ENCODE assay signal across 11 cellular contexts in the genomic region with DNA sequence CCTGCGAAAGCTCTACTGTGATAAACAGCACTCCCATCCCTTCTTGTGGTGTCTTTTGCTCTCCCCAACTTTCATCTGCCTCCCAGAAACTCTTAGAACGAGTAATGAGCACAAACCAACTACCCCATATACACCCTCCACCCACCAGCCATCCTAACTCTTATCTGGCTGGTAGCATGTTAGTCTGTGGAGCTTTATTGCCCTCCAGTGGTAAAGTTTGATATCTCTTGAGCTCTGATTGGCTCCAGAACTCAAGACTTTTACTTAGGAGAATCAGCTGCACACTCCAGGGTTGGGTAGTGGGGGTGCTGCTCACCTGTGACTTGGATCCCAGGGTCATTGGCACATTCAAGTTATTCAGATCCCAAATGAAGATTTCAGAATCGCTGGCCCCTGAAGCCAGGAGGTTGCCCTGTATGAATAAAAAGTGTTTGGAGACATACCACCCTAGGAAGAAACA. TPM values are rescaled to one million over a fixed set of nuclear protein-coding genes. Genes with fewer than 3 reads are reported as not detected.
DNase-seq lines count a peak whose midpoint lies in the region; ATAC-seq, FAIRE-seq and TF ChIP-seq lines count a peak whose summit lies in the region.
"Had no signal": no experiment of that assay in that cellular context is flagged by ENCODE, and none has a peak within 500 bp of the region (broad histone marks: within the 10 kb centered on the region; RNA-seq: fewer than 3 reads in every experiment).

No MANE protein-coding gene starts in this region.

- FAIRE-seq in astrocyte (lab: Jason Lieb, UNC) = peak; percentile 62

- no peak overlapping the region for H3K4me2 ChIP-seq in astrocyte (ENCODE audit: low read length)

- H3K4me1 ChIP-seq in Peyer's patch (peaks cover 0 to 4% (median 0%) of the 10 kb centered on the region in 4 donors), astrocyte (ENCODE audit: insufficient read depth, low read length) (peaks cover 24% of the 10 kb centered on the region), left lung (peaks cover 0 to 28% of the 10 kb centered on the region in 2 donors)

- H3K79me2 ChIP-seq in astrocyte (ENCODE audit: insufficient read depth, low read length) = no peaks in the 10 kb centered on the region

- DNase-seq in NCI-H1436 (lab: John Stamatoyannopoulos, UW) (peak; percentile 7), NCI-H1436 treated with DMSO at 0.1 percent for 48 hours (lab: John Stamatoyannopoulos, UW) (no peak), HFFc6 (peak; percentile 53), Peyer's patch (no peak), astrocyte (ENCODE audit: low read depth) (peak; percentile 41), left lung (no peak), C1 segment of cervical spinal cord (lab: John Stamatoyannopoulos, UW) (no peak), omental fat pad (ENCODE audit: low spot score) (no peak)

- no peak overlapping the region for H3K4me3 Mint-ChIP-seq in HFFc6
- H3K4me3 Mint-ChIP-seq in astrocyte (ENCODE audit: unreplicated experiment) = no peak overlapping the region
- H3K4me3 Mint-ChIP-seq: dendritic cell treated with granulocyte-macrophage colony-stimulating factor and Interleukin-4, amounts not matched to agents 40 ng/mL and 50 ng/mL, for 4 days had no signal

- H3K4me1 Mint-ChIP-seq in HFFc6 (ENCODE audit: low read depth) (peaks cover 50% of the 10 kb centered on the region), astrocyte (ENCODE audit: low read depth, unreplicated experiment) (peaks cover 7% of the 10 kb centered on the region)

- peaks cover 0 to 3% (median 0%) of the 10 kb centered on the region in 3 donors for H3K36me3 ChIP-seq in Peyer's patch
- H3K36me3 ChIP-seq in astrocyte (ENCODE audit: insufficient read depth, low read length) = no peaks in the 10 kb centered on the region
- H3K36me3 ChIP-seq in left lung = peaks cover 0 to 34% of the 10 kb centered on the region in 2 donors

- H3K4me3 ChIP-seq in Peyer's patch (no peak overlapping the region), astrocyte (ENCODE audit: insufficient read depth, low read depth, low read length) (no peak overlapping the region), left lung (no peak overlapping the region)

- H3K9me3 Mint-ChIP-seq in HFFc6 = no peaks in the 10 kb centered on the region
- no peaks in the 10 kb centered on the region for H3K9me3 Mint-ChIP-seq in astrocyte (ENCODE audit: unreplicated experiment)
- H3K9me3 Mint-ChIP-seq: dendritic cell treated with granulocyte-macrophage colony-stimulating factor and Interleukin-4, amounts not matched to agents 40 ng/mL and 50 ng/mL, for 4 days had no signal

- no peak overlapping the region for H3K9ac ChIP-seq in astrocyte (ENCODE audit: low read length)

- H3K27me3 ChIP-seq in Peyer's patch = no peaks in the 10 kb centered on the region
- H3K27me3 ChIP-seq in astrocyte (ENCODE audit: insufficient read depth, low read length) = no peaks in the 10 kb centered on the region
- no peaks in the 10 kb centered on the region for H3K27me3 ChIP-seq in left lung

- TF ChIP-seq CTCF in HFFc6 (IDR thresholded peaks at IDR 0.05) (peak; percentile 85), Peyer's patch (IDR thresholded peaks at IDR 0.05) (peak in 4 of 6 experiments; percentile 30 to 60 (median 52)), astrocyte (IDR thresholded peaks at IDR 0.05; ENCODE audit: insufficient read depth, low read depth, low read length) (peak; percentile 74), left lung (IDR thresholded peaks at IDR 0.05) (peak; percentile 11 to 25), omental fat pad (IDR thresholded peaks at IDR 0.05) (no peak)

- no peak overlapping the region for H3K27ac Mint-ChIP-seq in HFFc6
- no peak overlapping the region for H3K27ac Mint-ChIP-seq in astrocyte (ENCODE audit: unreplicated experiment)
- H3K27ac Mint-ChIP-seq: dendritic cell treated with granulocyte-macrophage colony-stimulating factor and Interleukin-4, amounts not matched to agents 40 ng/mL and 50 ng/mL, for 4 days had no signal

- intact Hi-C loops in left lung (cut with DNase I) = no loop called here

- H3K9me3 ChIP-seq in Peyer's patch (no peaks in the 10 kb centered on the region), astrocyte (ENCODE audit: insufficient read depth, low read depth, low read length) (no peaks in the 10 kb centered on the region), left lung (no peaks in the 10 kb centered on the region)

- no peaks in the 10 kb centered on the region for H4K20me1 ChIP-seq in astrocyte (ENCODE audit: insufficient read depth, low read length)

- ATAC-seq in left lung (peak; percentile 68), omental fat pad (ENCODE audit: low FRiP score) (no peak)

- no peak overlapping the region for H2AFZ ChIP-seq in astrocyte (ENCODE audit: low read depth, low read length)

- TF ChIP-seq POLR2A in Peyer's patch (IDR thresholded peaks at IDR 0.05) = no peak

- H3K36me3 Mint-ChIP-seq in HFFc6 (ENCODE audit: low read depth) = peaks cover 11% of the 10 kb centered on the region; the same call in 1 of the 2 replicates
- peaks cover 19% of the 10 kb centered on the region for H3K36me3 Mint-ChIP-seq in astrocyte (ENCODE audit: low read depth, unreplicated experiment)

- H3K27me3 Mint-ChIP-seq in HFFc6 (ENCODE audit: insufficient read depth) (peaks cover 2% of the 10 kb centered on the region), astrocyte (ENCODE audit: low read depth, unreplicated experiment) (peaks cover 18% of the 10 kb centered on the region)
- H3K27me3 Mint-ChIP-seq: dendritic cell treated with granulocyte-macrophage colony-stimulating factor and Interleukin-4, amounts not matched to agents 40 ng/mL and 50 ng/mL, for 4 days had no signal

- H3K27ac ChIP-seq in Peyer's patch (peak overlapping the region in 1 of 4 donors; percentile 12), astrocyte (ENCODE audit: low read depth, low read length) (no peak overlapping the region), left lung (no peak overlapping the region)

RNA-seq across cellular contexts. Expression of gene SEC31B, which starts 10.9 kb away (rescaled TPM):
- 1 to 10 TPM; 2.3 to 4.1 (median 2.5) TPM for total RNA-seq in HFFc6 (2021; fragmentation: NEBNext Ultra II Directional; extraction: Animal tissue kit (Norgen Biotek cat#: 25700))
- total RNA-seq in Peyer's patch (10 to 100 TPM in 3 of 4 donors, 1 to 10 TPM in 1; 8.8 to 24.9 (median 23.5) TPM), astrocyte (7.8 TPM in 2 replicates), left lung (10 to 100 TPM in 1 of 2 donors, 1 to 10 TPM in 1; 8.8 to 10.1 TPM), omental fat pad (1 to 10 TPM; 5.0 to 9.4 (median 8.3) TPM)

RNA-seq across cellular contexts. Expression of gene NDUFB8, which starts 20.9 kb away (rescaled TPM):
- total RNA-seq in HFFc6 (2021; fragmentation: NEBNext Ultra II Directional; extraction: Animal tissue kit (Norgen Biotek cat#: 25700)) = 100 to 1,000 TPM; 167 to 222 (median 198) TPM
- total RNA-seq in Peyer's patch = 100 to 1,000 TPM; 122 to 229 (median 167) TPM
- 155 TPM in 2 replicates for total RNA-seq in astrocyte
- total RNA-seq in left lung = 100 to 1,000 TPM; 112 to 130 TPM
- total RNA-seq in omental fat pad = 100 to 1,000 TPM; 104 to 180 (median 125) TPM

RNA-seq across cellular contexts. Expression of gene HIF1AN, which starts 27.0 kb away (rescaled TPM):
- 10 to 100 TPM; 58.2 to 65.2 (median 58.9) TPM for total RNA-seq in HFFc6 (2021; fragmentation: NEBNext Ultra II Directional; extraction: Animal tissue kit (Norgen Biotek cat#: 25700))
- total RNA-seq in Peyer's patch = 10 to 100 TPM; 17.7 to 25.7 (median 21.8) TPM
- total RNA-seq in astrocyte = 49.4 and 50.1 TPM in 2 replicates
- 10 to 100 TPM; 37.7 to 41.5 TPM for total RNA-seq in left lung
- total RNA-seq in omental fat pad = 10 to 100 TPM in 3 of 4 donors, 1 to 10 TPM in 1; 9.1 to 15.8 (median 11.5) TPM

RNA-seq across cellular contexts. Expression of gene WNT8B, which starts 45.9 kb away (rescaled TPM):
- total RNA-seq in HFFc6 (2021; fragmentation: NEBNext Ultra II Directional; extraction: Animal tissue kit (Norgen Biotek cat#: 25700)) = not detected
- total RNA-seq in Peyer's patch (not detected), astrocyte (not detected in 2 replicates), left lung (under 1 TPM in 1 of 2 donors, not detected in 1; 0.13 TPM), omental fat pad (not detected)
- total RNA-seq: Daoy, subcutaneous adipose tissue had no signal

Comparison
In these comparisons a context has a peak if more than half of its experiments do, and no peak if none do; other contexts are left out.
1. DNase-seq: peak in NCI-H1436 (single experiment), HFFc6 (single experiment) and astrocyte (single experiment); none in NCI-H1436 treated with DMSO at 0.1 percent for 48 hours (single experiment), Peyer's patch (0 of 3), left lung (0 of 2), C1 segment of cervical spinal cord (0 of 14) and omental fat pad (single experiment).
2. CTCF ChIP-seq: peak in HFFc6 (single experiment), Peyer's patch (4 of 6), astrocyte (single experiment) and left lung (2 of 2); none in omental fat pad (0 of 3).